Comparison of ENCODE assay signal across 8 cellular contexts in genomic region chr14:36662258-36662542, GRCh38. TPM values are rescaled to one million over a fixed set of nuclear protein-coding genes. Genes with fewer than 3 reads are reported as not detected.
DNase-seq lines count a peak whose midpoint lies in the region; FAIRE-seq and TF ChIP-seq lines count a peak whose summit lies in the region.

No MANE protein-coding gene starts in this region.

- in situ Hi-C loops in brain microvascular endothelial cell (cut with HindIII; ENCODE audit: low pct_ligation_motif_present, low sequenced_read_pairs): no loop called here

- peak overlapping the region; percentile 35 for H3K56ac ChIP-seq in mesendoderm (ENCODE audit: low read length)

- H4K8ac ChIP-seq in mesendoderm (ENCODE audit: low read depth, low read length): no peak overlapping the region

- H2BK5ac ChIP-seq in mesendoderm (ENCODE audit: low read length): no peak overlapping the region

- peaks cover 62% of the 10 kb centered on the region for H3K27me3 Mint-ChIP-seq in activated naive CD4-positive, alpha-beta T cell treated with anti-CD3 and anti-CD28 coated beads, Interleukin-2, amount 50 U/mL, for 24 hours
- H3K27me3 Mint-ChIP-seq in type B pancreatic cell: peaks cover 98% of the 10 kb centered on the region
- peaks cover 97% of the 10 kb centered on the region for H3K27me3 Mint-ChIP-seq in activated T-cell treated with anti-CD3 and anti-CD28 coated beads, Interleukin-2, amount 50 U/mL, for 24 hours

- no peaks in the 10 kb centered on the region for H3K36me3 ChIP-seq in brain microvascular endothelial cell (replicated peaks)
- H3K36me3 ChIP-seq in mesendoderm (ENCODE audit: control insufficient read depth, insufficient read depth, low read length): no peaks in the 10 kb centered on the region

- no peak overlapping the region for H3K27ac Mint-ChIP-seq in activated naive CD4-positive, alpha-beta T cell treated with anti-CD3 and anti-CD28 coated beads, Interleukin-2, amount 50 U/mL, for 24 hours
- H3K27ac Mint-ChIP-seq in type B pancreatic cell: peak overlapping the region; percentile 58
- H3K27ac Mint-ChIP-seq in activated T-cell treated with anti-CD3 and anti-CD28 coated beads, Interleukin-2, amount 50 U/mL, for 24 hours: no peak overlapping the region

- no peaks in the 10 kb centered on the region for H3K9me3 Mint-ChIP-seq in activated naive CD4-positive, alpha-beta T cell treated with anti-CD3 and anti-CD28 coated beads, Interleukin-2, amount 50 U/mL, for 24 hours
- H3K9me3 Mint-ChIP-seq in type B pancreatic cell: no peaks in the 10 kb centered on the region
- no peaks in the 10 kb centered on the region for H3K9me3 Mint-ChIP-seq in activated T-cell treated with anti-CD3 and anti-CD28 coated beads, Interleukin-2, amount 50 U/mL, for 24 hours

- H3K27ac ChIP-seq in brain microvascular endothelial cell (no peak overlapping the region), mesendoderm (ENCODE audit: low read depth, low read length) (no peak overlapping the region)

- no peak overlapping the region for H3K23ac ChIP-seq in mesendoderm (ENCODE audit: low read length)

- peaks cover 2% of the 10 kb centered on the region for H3K4me1 ChIP-seq in mesendoderm (ENCODE audit: control insufficient read depth, low read depth, low read length)

- peak overlapping the region; percentile 89 for H3K4me2 ChIP-seq in mesendoderm (ENCODE audit: low read length)

- H4K5ac ChIP-seq in mesendoderm (ENCODE audit: low read length): no peak overlapping the region

- FAIRE-seq in RCC 7860 (lab: Jason Lieb, UNC): no peak

- H3K4me1 Mint-ChIP-seq in activated naive CD4-positive, alpha-beta T cell treated with anti-CD3 and anti-CD28 coated beads, Interleukin-2, amount 50 U/mL, for 24 hours: peaks cover 50% of the 10 kb centered on the region
- H3K4me1 Mint-ChIP-seq in type B pancreatic cell (ENCODE audit: unreplicated experiment): peaks cover 31% of the 10 kb centered on the region
- peaks cover 42% of the 10 kb centered on the region for H3K4me1 Mint-ChIP-seq in activated T-cell treated with anti-CD3 and anti-CD28 coated beads, Interleukin-2, amount 50 U/mL, for 24 hours (ENCODE audit: low read depth)

- no peak for DNase-seq in activated naive CD4-positive, alpha-beta T cell treated with anti-CD3 and anti-CD28 coated beads, Interleukin-2, amount 50 U/mL, for 16 hours
- no peak for DNase-seq in brain microvascular endothelial cell
- DNase-seq in mesendoderm: no peak
- DNase-seq in type B pancreatic cell (ENCODE audit: extremely low spot score, unreplicated experiment): no peak
- DNase-seq in GM20000 (ENCODE audit: low spot score): no peak
- DNase-seq in RCC 7860 (ENCODE audit: low spot score): no peak
- DNase-seq in activated T-cell treated with anti-CD3 and anti-CD28 coated beads, Interleukin-2, amount 50 U/mL, for 24 hours: no peak

- H3K27me3 ChIP-seq in brain microvascular endothelial cell (replicated peaks): peaks cover 94% of the 10 kb centered on the region
- peaks cover 72% of the 10 kb centered on the region for H3K27me3 ChIP-seq in mesendoderm (ENCODE audit: insufficient read depth, low read length, poor library complexity)

- no peak overlapping the region for H2BK15ac ChIP-seq in mesendoderm (replicated peaks; ENCODE audit: low read depth)

- H3K9ac ChIP-seq in mesendoderm (ENCODE audit: low read length): peak overlapping the region; percentile 53

- H3K79me2 ChIP-seq in mesendoderm (ENCODE audit: control insufficient read depth, insufficient read depth, low read length): no peaks in the 10 kb centered on the region

- H3K18ac ChIP-seq in mesendoderm (ENCODE audit: low read length): no peak overlapping the region

- H2BK120ac ChIP-seq in mesendoderm (ENCODE audit: low read depth, low read length): no peak overlapping the region

- H3K4ac ChIP-seq in mesendoderm (ENCODE audit: low read depth, low read length): no peak overlapping the region

- H3K79me1 ChIP-seq in mesendoderm (ENCODE audit: low read length): no peaks in the 10 kb centered on the region

- H3K36me3 Mint-ChIP-seq in activated naive CD4-positive, alpha-beta T cell treated with anti-CD3 and anti-CD28 coated beads, Interleukin-2, amount 50 U/mL, for 24 hours: peaks cover 6% of the 10 kb centered on the region
- peaks cover 4% of the 10 kb centered on the region for H3K36me3 Mint-ChIP-seq in type B pancreatic cell
- no peaks in the 10 kb centered on the region for H3K36me3 Mint-ChIP-seq in activated T-cell treated with anti-CD3 and anti-CD28 coated beads, Interleukin-2, amount 50 U/mL, for 24 hours (ENCODE audit: low read depth)

- TF ChIP-seq CTCF in brain microvascular endothelial cell (IDR thresholded peaks at IDR 0.05; ENCODE audit: low read depth, low read length, missing control alignments) (no peak), type B pancreatic cell (conservative IDR thresholded peaks at IDR 0.05) (no peak), GM20000 (IDR thresholded peaks at IDR 0.05; ENCODE audit: extremely low read depth, missing control alignments) (no peak)

- H2AK5ac ChIP-seq in mesendoderm (ENCODE audit: low read length): no peak overlapping the region

- H3K4me3 ChIP-seq in brain microvascular endothelial cell (ENCODE audit: low read depth, low read length): peak overlapping the region; percentile 22
- H3K4me3 ChIP-seq in mesendoderm (ENCODE audit: low read length): peak overlapping the region; percentile 34

- H3K4me3 Mint-ChIP-seq in activated naive CD4-positive, alpha-beta T cell treated with anti-CD3 and anti-CD28 coated beads, Interleukin-2, amount 50 U/mL, for 24 hours: peak overlapping the region; percentile 55
- H3K4me3 Mint-ChIP-seq in type B pancreatic cell: peak overlapping the region; percentile 91
- no peak overlapping the region for H3K4me3 Mint-ChIP-seq in activated T-cell treated with anti-CD3 and anti-CD28 coated beads, Interleukin-2, amount 50 U/mL, for 24 hours

- WGBS in mesendoderm (ENCODE audit: extremely low coverage, insufficient coverage, low lambda C conversion rate): no CpG with 5 or more reads among the region's 11 CpGs

RNA-seq across cellular contexts. Expression of gene PAX9, which starts 0.5 kb away (rescaled TPM):
- polyA plus RNA-seq in mesendoderm (2013, experiment 1 of 2): 0.21 TPM
- polyA plus RNA-seq in mesendoderm (2013, experiment 2 of 2): 0.15 TPM
- 5.6 and 6.3 TPM in 2 replicates for total RNA-seq in type B pancreatic cell (ENCODE audit: low replicate concordance)
